ENCODE assay signal across 2 cellular contexts in the genomic region with DNA sequence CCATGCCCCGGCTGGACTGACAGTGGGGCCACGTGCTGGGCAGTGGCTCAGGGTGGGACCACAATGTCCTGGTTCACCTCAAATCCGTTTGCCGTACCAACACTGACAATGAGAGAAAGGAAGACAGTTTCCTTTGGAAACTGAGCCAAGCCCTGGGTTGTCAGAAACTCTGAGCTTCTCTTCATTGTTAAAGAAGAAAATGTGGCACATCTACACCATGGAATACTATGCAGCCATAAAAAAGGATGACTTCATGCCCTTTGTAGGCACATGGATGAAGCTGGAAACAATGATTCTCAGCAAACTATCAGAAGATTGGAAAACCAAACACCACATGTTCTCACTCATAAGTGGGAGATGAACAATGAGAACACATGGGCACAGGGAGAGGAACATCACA. TPM values are rescaled to one million over a fixed set of nuclear protein-coding genes. Genes with fewer than 3 reads are reported as not detected.
"Had no signal": no experiment of that assay in that cellular context is flagged by ENCODE, and none has a peak within 500 bp of the region (broad histone marks: within the 10 kb centered on the region; RNA-seq: fewer than 3 reads in every experiment).

No MANE protein-coding gene starts in this region.

RNA-seq across cellular contexts. Expression of gene RFPL4A, which starts 2.1 kb away (rescaled TPM):
- total RNA-seq: GM12878 had no signal

RNA-seq across cellular contexts. Expression of gene RFPL4AL1, which starts 12.1 kb away (rescaled TPM):
- total RNA-seq: GM12878 had no signal
- polyA plus RNA-seq: GM12878 had no signal

RNA-seq across cellular contexts. Expression of gene NLRP9, which starts 18.6 kb away (rescaled TPM):
- total RNA-seq: G401, GM12878 had no signal
- polyA plus RNA-seq: GM12878 had no signal
